Comparison of ENCODE assay signal across 1 cellular context in genomic region chr11:28834877-28835276, GRCh38.
TF ChIP-seq lines count a peak whose summit lies in the region.

No MANE protein-coding gene starts in this region.

TF ChIP-seq in Ishikawa, 13 proteins besides CTCF, POLR2A, EP300 and RAD21 (continued from another document):
- TF ChIP-seq REST (IDR thresholded peaks at IDR 0.05; ENCODE audit: low read depth) (no peak), ZBTB7A (IDR thresholded peaks at IDR 0.05; ENCODE audit: low read depth) (no peak)
